In genomic region chrX:139544591-139544990, GRCh38 we compare ENCODE assay signal across 19 cellular contexts. TPM values are rescaled to one million over a fixed set of nuclear protein-coding genes. Genes with fewer than 3 reads are reported as not detected.
DNase-seq lines count a peak whose midpoint lies in the region; ATAC-seq and TF ChIP-seq lines count a peak whose summit lies in the region.
"Had no signal": no experiment of that assay in that cellular context is flagged by ENCODE, and none has a peak within 500 bp of the region (broad histone marks: within the 10 kb centered on the region; RNA-seq: fewer than 3 reads in every experiment).

No MANE protein-coding gene starts in this region.

- in situ Hi-C loops in mammary epithelial cell (cut with MboI; ENCODE audit: low sequenced_read_pairs in 2 of 2): no loop called here

- H3K4me2 ChIP-seq in mammary epithelial cell (ENCODE audit: insufficient read depth, low read depth, low read length) (no peak overlapping the region), MM.1S (ENCODE audit: low read depth, low read length) (no peak overlapping the region)
- H3K4me2 ChIP-seq: A549 had no signal

- no TSS peak for BruUV-seq in MCF 10A (replicated peaks; lab: Mats Ljungman, UMichigan)
- BruUV-seq in mammary epithelial cell (replicated peaks; lab: Mats Ljungman, UMichigan): no TSS peak

- H2AFZ ChIP-seq in mammary epithelial cell (ENCODE audit: low read depth, low read length): no peak overlapping the region
- H2AFZ ChIP-seq in MM.1S (ENCODE audit: low read length): no peak overlapping the region

- H3K36me3 ChIP-seq in mammary epithelial cell (ENCODE audit: insufficient read depth, low read length): no peaks in the 10 kb centered on the region
- H3K36me3 ChIP-seq in right lobe of liver: peaks cover 0 to 7% (median 0%) of the 10 kb centered on the region in 4 donors
- H3K36me3 ChIP-seq in MM.1S (replicated peaks; ENCODE audit: insufficient read depth, low read length): no peaks in the 10 kb centered on the region
- H3K36me3 ChIP-seq: BE2C, HAP-1 had no signal

- dilution Hi-C loops in mammary epithelial cell (cut with HindIII; ENCODE audit: low sequenced_read_pairs): no loop called here

- no peak for TF ChIP-seq CTCF in MCF 10A (IDR thresholded peaks at IDR 0.05; ENCODE audit: unreplicated experiment)
- TF ChIP-seq CTCF in mammary epithelial cell (conservative IDR thresholded peaks at IDR 0.05 in 1 of 2, IDR thresholded peaks at IDR 0.05 in 1 of 2; ENCODE audit: extremely low read depth in 1 of 2, insufficient read depth in 1 of 2, low read depth in 1 of 2, low read length in 2 of 2): no peak
- no peak for TF ChIP-seq CTCF in C4-2B (conservative IDR thresholded peaks at IDR 0.05)
- no peak for TF ChIP-seq CTCF in right lobe of liver (IDR thresholded peaks at IDR 0.05)
- no peak for TF ChIP-seq CTCF in MM.1S (IDR thresholded peaks at IDR 0.05; ENCODE audit: low read length)

- no peak for TF ChIP-seq POLR2A in right lobe of liver (IDR thresholded peaks at IDR 0.05)

- CTCF ChIA-PET in MCF 10A (lab: Yijun Ruan, JAX) (interaction anchor here (1.7 kb wide), 1 partner anchor 14 kb away, joined by 6 read pairs; no protein-coding TSS in a partner anchor), mammary epithelial cell (lab: Charles Lee; ENCODE audit: low non-redundant PET) (no interaction called here)

- no peak overlapping the region for H3K4me3 Mint-ChIP-seq in MCF 10A (ENCODE audit: unreplicated experiment)
- H3K4me3 Mint-ChIP-seq: CD4-positive, CD25-positive, alpha-beta regulatory T cell; CD8-positive, alpha-beta T cell had no signal

- no peaks in the 10 kb centered on the region for H3F3A ChIP-seq in MM.1S (ENCODE audit: insufficient read depth, low read length)

- no peaks in the 10 kb centered on the region for H3K27me3 Mint-ChIP-seq in MCF 10A (ENCODE audit: insufficient read depth, unreplicated experiment)
- H3K27me3 Mint-ChIP-seq: CD4-positive, CD25-positive, alpha-beta regulatory T cell had no signal

- H3K27ac ChIP-seq in mammary epithelial cell (ENCODE audit: insufficient read depth, low read depth, low read length): no peak overlapping the region
- peak overlapping the region; percentile 37; the same call in 1 of the 2 replicates for H3K27ac ChIP-seq in C4-2B
- H3K27ac ChIP-seq in right lobe of liver: peak overlapping the region; percentile 39 to 75 (median 51)
- no peak overlapping the region for H3K27ac ChIP-seq in MM.1S (ENCODE audit: low read length)
- H3K27ac ChIP-seq: A549 had no signal

- intact Hi-C loops in MCF 10A (cut with micrococcal nuclease): no loop called here
- intact Hi-C loops in mammary epithelial cell (cut with micrococcal nuclease): no loop called here
- intact Hi-C loops in right lobe of liver (cut with DNase I): no loop called here

- H3K9ac ChIP-seq in mammary epithelial cell (ENCODE audit: insufficient read depth, low read length) (no peak overlapping the region), MM.1S (ENCODE audit: low read length) (no peak overlapping the region)

- H3K4me1 ChIP-seq in mammary epithelial cell (ENCODE audit: insufficient read depth, low read length) (no peaks in the 10 kb centered on the region), right lobe of liver (peaks cover 0 to 28% (median 5%) of the 10 kb centered on the region in 4 donors), MM.1S (ENCODE audit: low read length) (no peaks in the 10 kb centered on the region)
- H3K4me1 ChIP-seq: A549, BE2C, Caco-2, HAP-1 had no signal

- DNase-seq in MCF 10A (ENCODE audit: unreplicated experiment) (peak; percentile 11), mammary epithelial cell (no peak), right lobe of liver (no peak), UCSD-AML1 (lab: John Stamatoyannopoulos, UW; ENCODE audit: unreplicated experiment) (no peak), MM.1S (no peak)
- DNase-seq: 8988T; ACHN; AML-193; BE2C; C1 segment of cervical spinal cord; Caco-2; CD4-positive, CD25-positive, alpha-beta regulatory T cell; CD8-positive, alpha-beta T cell; DMS153; DND-41; GOT3 had no signal

- H3K79me2 ChIP-seq in mammary epithelial cell (ENCODE audit: insufficient read depth, low read length) (no peaks in the 10 kb centered on the region), MM.1S (ENCODE audit: low read length) (no peaks in the 10 kb centered on the region)

- POLR2A ChIA-PET in MCF 10A (lab: Yijun Ruan, JAX): interaction anchor here (0.6 kb wide), 1 partner anchor 658 kb away, joined by 4 read pairs; no protein-coding TSS in a partner anchor

- WGBS in mammary epithelial cell (ENCODE audit: low coverage, missing lambda C conversion rate): 2% methylated on average over 3 of the region's 3 CpGs
- 33% methylated on average over 3 of the region's 3 CpGs for WGBS in right lobe of liver (ENCODE audit: insufficient coverage, low coverage, low lambda C conversion rate, missing lambda C conversion rate)

- no peak overlapping the region for H3K4me3 ChIP-seq in mammary epithelial cell (replicated peaks in 1 of 3; ENCODE audit: insufficient read depth in 1 of 3, low read depth in 2 of 3, low read length in 3 of 3)
- peak overlapping the region in 1 of 3 donors; percentile 9 for H3K4me3 ChIP-seq in right lobe of liver
- H3K4me3 ChIP-seq in MM.1S (ENCODE audit: low read length): no peak overlapping the region
- H3K4me3 ChIP-seq: A549, HAP-1 had no signal

- H3K36me3 Mint-ChIP-seq in MCF 10A (ENCODE audit: insufficient read depth, unreplicated experiment): no peaks in the 10 kb centered on the region
- H3K36me3 Mint-ChIP-seq: CD4-positive, CD25-positive, alpha-beta regulatory T cell; CD8-positive, alpha-beta T cell had no signal

- H3K27me3 ChIP-seq in mammary epithelial cell (ENCODE audit: insufficient read depth, low read length) (no peaks in the 10 kb centered on the region), right lobe of liver (no peaks in the 10 kb centered on the region), MM.1S (replicated peaks; ENCODE audit: insufficient read depth, low read length) (no peaks in the 10 kb centered on the region)
- H3K27me3 ChIP-seq: BE2C had no signal

- no peaks in the 10 kb centered on the region for H3K9me2 ChIP-seq in MM.1S (replicated peaks; ENCODE audit: insufficient read depth, low read length)

- peak; percentile 53 to 57 (median 56) for ATAC-seq in right lobe of liver
- ATAC-seq: A549; CD8-positive, alpha-beta T cell had no signal

- no peak overlapping the region for H3K27ac Mint-ChIP-seq in MCF 10A (ENCODE audit: low read depth, unreplicated experiment)
- H3K27ac Mint-ChIP-seq: CD4-positive, CD25-positive, alpha-beta regulatory T cell; CD8-positive, alpha-beta T cell had no signal

- H4K20me1 ChIP-seq in mammary epithelial cell (ENCODE audit: insufficient read depth, low read length) (no peaks in the 10 kb centered on the region), MM.1S (ENCODE audit: insufficient read depth, low read length) (no peaks in the 10 kb centered on the region)

- H3K4me1 Mint-ChIP-seq in MCF 10A (ENCODE audit: insufficient read depth, unreplicated experiment): no peaks in the 10 kb centered on the region
- H3K4me1 Mint-ChIP-seq: CD4-positive, CD25-positive, alpha-beta regulatory T cell had no signal

- no peaks in the 10 kb centered on the region for H3K9me3 Mint-ChIP-seq in MCF 10A (ENCODE audit: unreplicated experiment)
- H3K9me3 Mint-ChIP-seq: CD8-positive, alpha-beta T cell had no signal

- no peaks in the 10 kb centered on the region for H3K9me3 ChIP-seq in mammary epithelial cell (replicated peaks; ENCODE audit: insufficient read depth, low read length)
- no peaks in the 10 kb centered on the region for H3K9me3 ChIP-seq in right lobe of liver
- no peaks in the 10 kb centered on the region for H3K9me3 ChIP-seq in MM.1S (replicated peaks; ENCODE audit: insufficient read depth, low read length)
- H3K9me3 ChIP-seq: A549, BE2C, Caco-2, HAP-1 had no signal

RNA-seq across cellular contexts. Expression of gene F9, which starts 14.1 kb away (rescaled TPM):
- total RNA-seq in MCF 10A (2022) (not detected in 2 replicates), mammary epithelial cell (not detected), right lobe of liver (100 to 1,000 TPM; 266 to 568 (median 407) TPM)
- polyA plus RNA-seq in mammary epithelial cell: not detected
- not detected for polyA minus RNA-seq in mammary epithelial cell
- total RNA-seq: Caco-2; CD4-positive, CD25-positive, alpha-beta regulatory T cell; CD8-positive, alpha-beta T cell had no signal
- polyA plus RNA-seq: A549; CD4-positive, CD25-positive, alpha-beta regulatory T cell had no signal

Comparison
In these comparisons a context has a peak if more than half of its experiments do, and no peak if none do; other contexts are left out.
1. H3K27ac ChIP-seq: peak in C4-2B (single experiment) and right lobe of liver (3 of 3); none in mammary epithelial cell (single experiment) and MM.1S (single experiment).
2. RNA of gene F9, which starts 14.1 kb away (total RNA-seq): 266 to 568 TPM in right lobe of liver; not detected in MCF 10A and not detected in mammary epithelial cell; every median in the first group is over 100 times any median in the second.